8 cellular contexts compared by ENCODE assay signal in the genomic region with DNA sequence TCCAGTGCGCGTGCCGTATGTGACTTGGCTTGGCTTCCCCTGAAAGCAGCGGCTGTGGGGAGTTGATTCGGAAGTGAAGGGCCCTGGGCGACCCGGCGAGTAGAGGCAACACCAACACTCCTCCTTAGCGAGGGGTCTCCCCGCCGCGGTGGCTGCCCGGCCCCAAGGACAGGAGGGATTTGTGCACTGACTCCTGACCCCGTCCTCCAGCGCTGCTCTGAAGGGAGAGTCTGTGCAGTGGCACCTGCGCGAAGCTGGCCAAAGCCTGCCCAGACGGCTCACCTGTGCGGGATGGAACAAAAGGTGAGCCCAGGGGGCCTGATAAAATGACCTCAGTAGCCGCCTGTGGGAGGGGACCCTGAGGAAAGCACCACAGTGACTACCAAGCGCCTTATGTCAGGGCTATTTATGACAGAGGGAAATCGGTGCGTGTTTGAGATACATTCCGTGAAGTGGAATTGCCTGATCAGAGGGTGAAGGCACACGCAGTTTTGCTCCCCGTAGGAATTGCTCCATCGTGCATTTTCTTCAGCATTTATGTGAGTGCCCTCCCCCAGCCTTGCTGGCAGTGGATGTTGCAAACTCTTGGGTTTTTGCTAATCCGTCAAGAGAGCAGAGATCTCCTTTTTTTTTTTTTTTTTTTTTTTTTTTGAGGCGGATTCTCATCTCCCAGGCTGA. TPM values are rescaled to one million over a fixed set of nuclear protein-coding genes. Genes with fewer than 3 reads are reported as not detected.
DNase-seq lines count a peak whose midpoint lies in the region; ATAC-seq and TF ChIP-seq lines count a peak whose summit lies in the region.
"Not testable (repeated sequence)": the region's sequence is repeated elsewhere in the genome, so short reads cannot be mapped to it uniquely, and the experiment has no call there.
"Had no signal": no experiment of that assay in that cellular context is flagged by ENCODE, and none has a peak within 500 bp of the region (broad histone marks: within the 10 kb centered on the region; RNA-seq: fewer than 3 reads in every experiment).

No MANE protein-coding gene starts in this region.

- peak; percentile 67 for ATAC-seq in HCT116

- H2AFZ ChIP-seq in HCT116 (ENCODE audit: low read depth, low read length, poor library complexity, severe bottlenecking), result not testable (repeated sequence)

- not testable (repeated sequence) for DNase-seq in HCT116 (ENCODE audit: low read depth, low spot score); right atrium auricular region (ENCODE audit: low spot score)
- DNase-seq in KBM-7 (peak; percentile 33), SKM-1 treated with dmso at 0.1 percent for 144 hours (lab: John Stamatoyannopoulos, UW; ENCODE audit: unreplicated experiment) (peak; percentile 56), brain microvascular endothelial cell (peak; percentile 4)

- H3K79me2 ChIP-seq in HCT116 (ENCODE audit: insufficient read depth, low read length), result not testable (repeated sequence)

- not testable (repeated sequence) for H4K20me1 ChIP-seq in HCT116 (ENCODE audit: insufficient read depth)

- not testable (repeated sequence) for H3K36me3 ChIP-seq in HCT116 (ENCODE audit: control insufficient read depth in 1 of 2, insufficient read depth in 2 of 2, low read length in 2 of 2); brain microvascular endothelial cell (replicated peaks); right atrium auricular region; neutrophil

- H3K4me2 ChIP-seq in HCT116 (ENCODE audit: low read length), result peak overlapping the region; percentile 68

- intact Hi-C loops in HCT116 (cut with micrococcal nuclease), result loop anchor here (2.0 kb wide), 1 partner anchor 40 kb away; a partner anchor contains a TSS

- RAD21 ChIA-PET in HCT116 (lab: Charles Lee; ENCODE audit: low non-redundant PET in 1 of 2, low total read pairs in 2 of 2, uncharacterized antibody in 2 of 2, unreplicated experiment in 2 of 2), result not testable (repeated sequence)

- H3K9me2 ChIP-seq in HCT116 (ENCODE audit: insufficient read depth), result not testable (repeated sequence)

- not testable (repeated sequence) for H3K4me1 ChIP-seq in HCT116 (ENCODE audit: control insufficient read depth in 1 of 2, insufficient read depth in 2 of 2, low read length in 2 of 2); right atrium auricular region
- peaks cover 6 to 10% of the 10 kb centered on the region in 2 experiments for H3K4me1 ChIP-seq in neutrophil (ENCODE audit: control insufficient read depth in 1 of 2, insufficient read depth in 1 of 2, low read depth in 1 of 2, low read length in 1 of 2)

- not testable (repeated sequence) for H3K27me3 ChIP-seq in HCT116 (ENCODE audit: insufficient read depth, low read length); brain microvascular endothelial cell (replicated peaks); right atrium auricular region; neutrophil

- POLR2A ChIA-PET in HCT116 (lab: Charles Lee), result not testable (repeated sequence)

- CTCF ChIA-PET in HCT116 (lab: Charles Lee), result not testable (repeated sequence)

- H3K4me3 ChIP-seq in GM12875 (ENCODE audit: low read depth, low read length) (peak overlapping the region; percentile 46), HCT116 (replicated peaks in 1 of 2; ENCODE audit: low read depth in 1 of 2, low read length in 2 of 2) (peak overlapping the region; percentile 55 to 57), brain microvascular endothelial cell (ENCODE audit: low read depth, low read length) (peak overlapping the region; percentile 57), right atrium auricular region (peak overlapping the region; percentile 33 to 47), neutrophil (ENCODE audit: low read depth in 1 of 2, low read length in 1 of 2) (peak overlapping the region; percentile 50 to 52)

- not testable (repeated sequence) for H3K9me3 ChIP-seq in HCT116 (ENCODE audit: control insufficient read depth in 1 of 2, insufficient read depth in 1 of 2, low read depth in 1 of 2, low read length in 2 of 2); right atrium auricular region; neutrophil

- in situ Hi-C loops in KBM-7 (cut with MboI; ENCODE audit: low pct_unique_long_range_greater_than_20kb, low sequenced_read_pairs); brain microvascular endothelial cell (cut with HindIII; ENCODE audit: low pct_ligation_motif_present, low sequenced_read_pairs): not testable (repeated sequence)

- H3K27ac ChIP-seq in HCT116 (ENCODE audit: low read depth, low read length); brain microvascular endothelial cell; right atrium auricular region: not testable (repeated sequence)
- peak overlapping the region; percentile 35 for H3K27ac ChIP-seq in neutrophil

- TF ChIP-seq POLR2A in HCT116 (IDR thresholded peaks at IDR 0.05; ENCODE audit: borderline replicate concordance, extremely low read depth, insufficient read depth, insufficient read length), result not testable (repeated sequence)

- TF ChIP-seq CTCF in GM12875 (IDR thresholded peaks at IDR 0.05; ENCODE audit: borderline replicate concordance, insufficient read depth, low read depth, low read length); HCT116 (IDR thresholded peaks at IDR 0.05 in 2 of 3, conservative IDR thresholded peaks at IDR 0.05 in 1 of 3; ENCODE audit: borderline replicate concordance in 1 of 3, insufficient read depth in 1 of 3, low read depth in 2 of 3, low read length in 2 of 3); brain microvascular endothelial cell (IDR thresholded peaks at IDR 0.05; ENCODE audit: low read depth, low read length, missing control alignments); right atrium auricular region (IDR thresholded peaks at IDR 0.05); neutrophil (IDR thresholded peaks at IDR 0.05): not testable (repeated sequence)

- TF ChIP-seq RAD21 in HCT116 (IDR thresholded peaks at IDR 0.05; ENCODE audit: low read depth), result not testable (repeated sequence)

- H3K9ac ChIP-seq in HCT116 (ENCODE audit: low read length), result peak overlapping the region; percentile 37

- BruUV-seq in HCT116 (replicated peaks; lab: Mats Ljungman, UMichigan), result TSS peak; percentile 97

RNA-seq across cellular contexts. Expression of a gene that starts 22.5 kb away (rescaled TPM):
- not detected for total RNA-seq in HCT116 (2021; ENCODE audit: unreplicated experiment)
- polyA plus RNA-seq in HCT116 (2012), result 0.15 TPM in 1 of 2 replicates, not detected in the other
- not detected for total RNA-seq in right atrium auricular region
- total RNA-seq: mucosa of gallbladder had no signal

RNA-seq across cellular contexts. Expression of a gene that starts 34.8 kb away (rescaled TPM):
- total RNA-seq in HCT116 (2021; ENCODE audit: unreplicated experiment) (788 TPM), right atrium auricular region (100 to 1,000 TPM; 104 to 146 TPM)
- polyA plus RNA-seq in HCT116 (2012), result 320 and 338 TPM in 2 replicates

RNA-seq across cellular contexts. Expression of a gene that starts 40.4 kb away (rescaled TPM):
- 766 TPM for total RNA-seq in HCT116 (2021; ENCODE audit: unreplicated experiment)
- polyA plus RNA-seq in HCT116 (2012), result 772 and 862 TPM in 2 replicates
- 100 to 1,000 TPM; 288 to 297 TPM for total RNA-seq in right atrium auricular region
